In genomic region chr3:51717947-51718346, GRCh38 we compare ENCODE assay signal across 20 cellular contexts. TPM values are rescaled to one million over a fixed set of nuclear protein-coding genes. Genes with fewer than 3 reads are reported as not detected.
A peak's percentile ranks its signal among the peaks of the same experiment; 100 is the strongest.
DNase-seq lines count a peak whose midpoint lies in the region; ATAC-seq and TF ChIP-seq lines count a peak whose summit lies in the region.
"Had no signal": no experiment of that assay in that cellular context is flagged by ENCODE, and none has a peak within 500 bp of the region (broad histone marks: within the 10 kb centered on the region; RNA-seq: fewer than 3 reads in every experiment).

No MANE protein-coding gene starts in this region.

- DNase-seq in AG08396 (ENCODE audit: low spot score) (peak; percentile 3), GM03348 (ENCODE audit: low spot score) (peak; percentile 6), HuH-7 (ENCODE audit: low spot score) (peak; percentile 4), germinal center (ENCODE audit: low spot score) (peak; percentile 2), transverse colon (no peak), NCI-H2171 (lab: John Stamatoyannopoulos, UW) (no peak)
- DNase-seq: ACHN; CD4-positive, CD25-positive, alpha-beta regulatory T cell; DMS79 treated with DMSO at 0.1 percent for 48 hours; NCI-H1417; NCI-H187 treated with DMSO at 0.1 percent for 48 hours; NCI-H446; NCI-H748 treated with DMSO at 0.1 percent for 48 hours; OCI-M1; SIG-M5 had no signal

- no peaks in the 10 kb centered on the region for H3K36me3 ChIP-seq in transverse colon
- H3K36me3 ChIP-seq: HAP-1 had no signal

- H3K27ac ChIP-seq in transverse colon = no peak overlapping the region

- no peak for TF ChIP-seq CTCF in transverse colon (IDR thresholded peaks at IDR 0.05)

- in situ Hi-C loops in transverse colon (cut with MboI; ENCODE audit: low pct_ligation_motif_present in 1 of 4, low pct_unique_long_range_greater_than_20kb in 1 of 4, low sequenced_read_pairs in 3 of 4) = no loop called here

- 60 to 78% methylated on average over 1 to 7 of the region's 7 CpGs for WGBS in transverse colon (ENCODE audit: low coverage in 1 of 2), 2 donors

- no peak for TF ChIP-seq POLR2A in transverse colon (IDR thresholded peaks at IDR 0.05)

- H3K4me1 ChIP-seq in transverse colon = no peaks in the 10 kb centered on the region
- H3K4me1 ChIP-seq: HAP-1 had no signal

- no peaks in the 10 kb centered on the region for H3K27me3 ChIP-seq in transverse colon

- H3K9me3 ChIP-seq in transverse colon = no peaks in the 10 kb centered on the region
- H3K9me3 ChIP-seq: HAP-1 had no signal

- TF ChIP-seq EP300 in transverse colon (IDR thresholded peaks at IDR 0.05; ENCODE audit: low read depth) = no peak

- intact Hi-C loops in transverse colon (cut with DNase I; ENCODE audit: low total_unique reads) = no loop called here

- H3K4me3 ChIP-seq in transverse colon = no peak overlapping the region
- H3K4me3 ChIP-seq: HAP-1, K562 had no signal

- ATAC-seq in GM19467 (IDR thresholded peaks at IDR 0.05; ENCODE audit: unreplicated experiment) = no peak
- no peak for ATAC-seq in HG02610 (IDR thresholded peaks at IDR 0.05; ENCODE audit: unreplicated experiment)
- ATAC-seq: K562 had no signal

RNA-seq across cellular contexts. Expression of gene GRM2, which starts 11.1 kb away (rescaled TPM):
- under 1 TPM in 2 of 4 donors, not detected in 2; 0.16 to 0.27 TPM for total RNA-seq in transverse colon
- total RNA-seq: G401, K562 had no signal

RNA-seq across cellular contexts. Expression of gene TEX264, which starts 46.9 kb away (rescaled TPM):
- total RNA-seq in transverse colon = 100 to 1,000 TPM in 1 of 4 donors, 10 to 100 TPM in 3; 60.9 to 116 (median 88.2) TPM

Comparison
In these comparisons a context has a peak if more than half of its experiments do, and no peak if none do; other contexts are left out.
1. DNase-seq: peak in AG08396 (single experiment), GM03348 (single experiment), HuH-7 (single experiment) and germinal center (single experiment); none in transverse colon (single experiment) and NCI-H2171 (single experiment).